In genomic region chr5:55994998-55995914, GRCh38 we compare ENCODE assay signal across 1 cellular context.
TF ChIP-seq lines count a peak whose summit lies in the region.

No MANE protein-coding gene starts in this region.

TF ChIP-seq in GM23338, 12 proteins besides CTCF, POLR2A, EP300 and RAD21 (continued from another document):
- TF ChIP-seq ZNF462 (CRISPR knock-in tag; IDR thresholded peaks at IDR 0.05) (no peak), REST (IDR thresholded peaks at IDR 0.05; ENCODE audit: unreplicated experiment) (no peak), ETS1 (IDR thresholded peaks at IDR 0.05) (no peak; the same call in 1 of the 2 replicates), STAT1 (IDR thresholded peaks at IDR 0.05; ENCODE audit: unreplicated experiment) (no peak)
